ENCODE assay signal across 15 cellular contexts in genomic region chr4:8271821-8272220, GRCh38. TPM values are rescaled to one million over a fixed set of nuclear protein-coding genes. Genes with fewer than 3 reads are reported as not detected.
DNase-seq lines count a peak whose midpoint lies in the region; ATAC-seq and TF ChIP-seq lines count a peak whose summit lies in the region.
"Had no signal": no experiment of that assay in that cellular context is flagged by ENCODE, and none has a peak within 500 bp of the region (broad histone marks: within the 10 kb centered on the region; RNA-seq: fewer than 3 reads in every experiment).

No MANE protein-coding gene starts in this region.

- no peak for TF ChIP-seq CTCF in esophagus muscularis mucosa (IDR thresholded peaks at IDR 0.05)
- no peak for TF ChIP-seq CTCF in hepatocyte (IDR thresholded peaks at IDR 0.05; ENCODE audit: poor library complexity)
- TF ChIP-seq CTCF in ovary (IDR thresholded peaks at IDR 0.05), result no peak
- no peak for TF ChIP-seq CTCF in transverse colon (IDR thresholded peaks at IDR 0.05)
- TF ChIP-seq CTCF in body of pancreas (IDR thresholded peaks at IDR 0.05), result no peak

- H3K27ac ChIP-seq in esophagus muscularis mucosa (replicated peaks in 1 of 4) (peak overlapping the region; percentile 71 to 81 (median 78)), hepatocyte (no peak overlapping the region), ovary (peak overlapping the region; percentile 37 to 72), transverse colon (peak overlapping the region; percentile 6 to 83 (median 73)), body of pancreas (no peak overlapping the region)

- no peak for ATAC-seq in body of pancreas

- no peaks in the 10 kb centered on the region for H3K79me2 ChIP-seq in hepatocyte

- intact Hi-C loops in esophagus muscularis mucosa (cut with DNase I), result no loop called here
- intact Hi-C loops in ovary (cut with DNase I), result loop anchor here in 1 of 4 donors (10.0 kb wide), 2 partner anchors 73 to 133 kb away; no protein-coding TSS in a partner anchor
- intact Hi-C loops in transverse colon (cut with DNase I; ENCODE audit: low total_unique reads), result loop anchor here (5.0 kb wide), 1 partner anchor 120 kb away; no protein-coding TSS in a partner anchor
- intact Hi-C loops in body of pancreas (cut with DNase I), result no loop called here

- no peak for TF ChIP-seq POLR2A in esophagus muscularis mucosa (IDR thresholded peaks at IDR 0.05; ENCODE audit: low read depth)
- no peak for TF ChIP-seq POLR2A in ovary (IDR thresholded peaks at IDR 0.05)
- TF ChIP-seq POLR2A in transverse colon (IDR thresholded peaks at IDR 0.05), result no peak
- TF ChIP-seq POLR2A in body of pancreas (IDR thresholded peaks at IDR 0.05), result no peak

- no peaks in the 10 kb centered on the region for H3K9me3 ChIP-seq in esophagus muscularis mucosa
- no peaks in the 10 kb centered on the region for H3K9me3 ChIP-seq in hepatocyte (ENCODE audit: low read depth)
- no peaks in the 10 kb centered on the region for H3K9me3 ChIP-seq in ovary
- no peaks in the 10 kb centered on the region for H3K9me3 ChIP-seq in transverse colon
- no peaks in the 10 kb centered on the region for H3K9me3 ChIP-seq in body of pancreas
- H3K9me3 ChIP-seq: BE2C, Peyer's patch had no signal

- H3K9me2 ChIP-seq in hepatocyte (replicated peaks; ENCODE audit: insufficient read depth), result no peaks in the 10 kb centered on the region

- in situ Hi-C loops in transverse colon (cut with MboI; ENCODE audit: low pct_ligation_motif_present in 1 of 4, low pct_unique_long_range_greater_than_20kb in 1 of 4, low sequenced_read_pairs in 3 of 4), result no loop called here

- TF ChIP-seq EP300 in esophagus muscularis mucosa (IDR thresholded peaks at IDR 0.05) (no peak), ovary (IDR thresholded peaks at IDR 0.05) (no peak), transverse colon (IDR thresholded peaks at IDR 0.05; ENCODE audit: low read depth) (no peak)

- H3K4me3 ChIP-seq in esophagus muscularis mucosa (peak overlapping the region; percentile 59 to 72 (median 69)), hepatocyte (no peak overlapping the region), ovary (peak overlapping the region; percentile 1), transverse colon (no peak overlapping the region), body of pancreas (no peak overlapping the region)

- H3K4me2 ChIP-seq in hepatocyte, result peak overlapping the region; percentile 83

- peaks cover 0 to 12% (median 0%) of the 10 kb centered on the region in 4 donors for H3K27me3 ChIP-seq in esophagus muscularis mucosa
- H3K27me3 ChIP-seq in hepatocyte, result peaks cover 20% of the 10 kb centered on the region
- H3K27me3 ChIP-seq in ovary, result no peaks in the 10 kb centered on the region
- H3K27me3 ChIP-seq in transverse colon, result peaks cover 28% of the 10 kb centered on the region
- H3K27me3 ChIP-seq in body of pancreas, result no peaks in the 10 kb centered on the region
- H3K27me3 ChIP-seq: BE2C, Peyer's patch had no signal

- H4K20me1 ChIP-seq in hepatocyte (ENCODE audit: insufficient read depth, poor library complexity, severe bottlenecking), result no peaks in the 10 kb centered on the region

- no peak overlapping the region for H2AFZ ChIP-seq in hepatocyte

- H3K4me1 ChIP-seq in esophagus muscularis mucosa (peaks cover 73 to 97% (median 91%) of the 10 kb centered on the region in 4 donors), hepatocyte (ENCODE audit: insufficient read depth) (peaks cover 43% of the 10 kb centered on the region), ovary (ENCODE audit: insufficient read depth) (peaks cover 48% of the 10 kb centered on the region), transverse colon (peaks cover 21 to 50% (median 32%) of the 10 kb centered on the region in 4 donors), body of pancreas (peaks cover 12% of the 10 kb centered on the region)

- DNase-seq in esophagus muscularis mucosa (ENCODE audit: extremely low spot score) (no peak), hepatocyte (ENCODE audit: low spot score) (no peak), ovary (peak in 1 of 5 donors; percentile 38), transverse colon (no peak), body of pancreas (no peak), NCI-H2196 treated with DMSO at 0.1 percent for 48 hours (lab: John Stamatoyannopoulos, UW; ENCODE audit: unreplicated experiment) (no peak), ecto neural progenitor cell (ENCODE audit: low spot score) (no peak)
- DNase-seq: BE2C, DMS 273 treated with DMSO at 0.1 percent for 48 hours, Karpas-422, NCI-H1930, NCI-H2171, NCI-H510A, Peyer's patch, SHP77 treated with DMSO at 0.1 percent for 48 hours had no signal

- H3K36me3 ChIP-seq in esophagus muscularis mucosa, result no peaks in the 10 kb centered on the region
- H3K36me3 ChIP-seq in hepatocyte (replicated peaks; ENCODE audit: insufficient read depth, low read depth), result no peaks in the 10 kb centered on the region
- no peaks in the 10 kb centered on the region for H3K36me3 ChIP-seq in ovary
- H3K36me3 ChIP-seq in transverse colon, result no peaks in the 10 kb centered on the region
- H3K36me3 ChIP-seq in body of pancreas (replicated peaks in 1 of 2; ENCODE audit: insufficient read depth in 1 of 2, low read depth in 2 of 2), result no peaks in the 10 kb centered on the region
- H3K36me3 ChIP-seq: BE2C, Peyer's patch had no signal

- WGBS in esophagus muscularis mucosa, result no CpG with 5 or more reads among the region's 10 CpGs
- 96% methylated on average over 10 of the region's 10 CpGs for WGBS in hepatocyte (ENCODE audit: low lambda C conversion rate, missing lambda C conversion rate)
- 71 to 91% (median 84%) methylated on average over 10 of the region's 10 CpGs for WGBS in ovary, 3 donors
- 40 to 84% methylated on average over 1 to 10 of the region's 10 CpGs for WGBS in transverse colon (ENCODE audit: low coverage in 1 of 2), 2 donors
- 79% methylated on average over 10 of the region's 10 CpGs; no CpG with 5 or more reads in 1 of the 2 donors for WGBS in body of pancreas, 2 donors

RNA-seq across cellular contexts. Expression of gene HTRA3, which starts 2.3 kb away (rescaled TPM):
- total RNA-seq in esophagus muscularis mucosa, result 10 to 100 TPM; 56.1 to 82.2 (median 67.2) TPM
- total RNA-seq in hepatocyte, result 17.7 and 19.4 TPM in 2 replicates
- polyA plus RNA-seq in hepatocyte, result 34.9 and 39.4 TPM in 2 replicates
- 100 to 1,000 TPM in 1 of 7 donors, 10 to 100 TPM in 6; 36.2 to 160 (median 62.3) TPM for total RNA-seq in ovary
- polyA plus RNA-seq in ovary, result 100 to 1,000 TPM; 122 to 163 TPM
- 10 to 100 TPM in 1 of 4 donors, 1 to 10 TPM in 3; 1.5 to 11.9 (median 6.5) TPM for total RNA-seq in transverse colon
- 10 to 100 TPM in 1 of 2 donors, 1 to 10 TPM in 1; 4.2 to 17.5 TPM for total RNA-seq in body of pancreas

Comparison
In these comparisons a context has a peak if more than half of its experiments do, and no peak if none do; other contexts are left out.
1. H3K27ac ChIP-seq: peak in esophagus muscularis mucosa (4 of 4), ovary (2 of 2) and transverse colon (4 of 4); none in hepatocyte (single experiment) and body of pancreas (0 of 4).
2. H3K4me3 ChIP-seq: peak in esophagus muscularis mucosa (4 of 4) and ovary (single experiment); none in hepatocyte (single experiment), transverse colon (0 of 4) and body of pancreas (0 of 2).